1 cellular context compared by ENCODE assay signal in genomic region chr1:163093579-163093978, GRCh38.
TF ChIP-seq lines count a peak whose summit lies in the region.

No MANE protein-coding gene starts in this region.

TF ChIP-seq in IMR-90, 13 proteins besides CTCF, POLR2A, EP300 and RAD21 (continued from another document):
- TF ChIP-seq FOS (IDR thresholded peaks at IDR 0.05; ENCODE audit: low read depth, low read length): no peak
- TF ChIP-seq CHD1 (IDR thresholded peaks at IDR 0.05; ENCODE audit: low read depth, low read length): no peak
- no peak for TF ChIP-seq USF2 (IDR thresholded peaks at IDR 0.05; ENCODE audit: low read depth, low read length)
- TF ChIP-seq RCOR1 (IDR thresholded peaks at IDR 0.05; ENCODE audit: insufficient replicate concordance, low read length): no peak
TF ChIP-seq in IMR-90: peak in this region for 0.
